In the genomic region with DNA sequence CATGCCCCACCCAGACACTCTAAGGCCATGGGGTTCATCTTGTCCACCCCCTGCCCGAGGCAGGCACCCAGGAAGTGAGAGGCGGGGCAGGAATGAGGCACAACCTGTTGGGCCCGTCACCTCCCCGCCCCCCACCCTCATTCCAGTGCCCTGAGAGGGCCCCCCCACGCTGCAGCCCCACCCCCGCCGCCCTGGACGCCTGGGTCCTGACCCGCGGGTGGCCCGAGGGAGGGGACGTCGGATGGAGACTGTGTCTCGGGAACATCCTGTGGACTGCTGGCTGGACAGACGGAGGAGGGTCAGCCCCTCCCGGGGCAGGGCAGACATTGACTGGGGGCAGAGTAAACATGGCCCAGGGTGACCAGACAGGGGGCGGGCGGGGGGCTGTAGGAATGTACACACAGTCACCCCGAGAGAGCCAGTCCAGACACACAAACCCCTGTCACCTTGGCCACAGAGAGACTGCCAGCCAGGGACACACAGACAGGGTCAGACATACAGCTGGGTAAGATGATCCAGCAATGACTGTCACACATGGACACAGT, we compare ENCODE assay signal across 1 cellular context.
TF ChIP-seq lines count a peak whose summit lies in the region.

No MANE protein-coding gene starts in this region.

TF ChIP-seq in A549, 52 proteins besides CTCF, POLR2A, EP300 and RAD21 (continued from another document):
- TF ChIP-seq, protein P1, sequence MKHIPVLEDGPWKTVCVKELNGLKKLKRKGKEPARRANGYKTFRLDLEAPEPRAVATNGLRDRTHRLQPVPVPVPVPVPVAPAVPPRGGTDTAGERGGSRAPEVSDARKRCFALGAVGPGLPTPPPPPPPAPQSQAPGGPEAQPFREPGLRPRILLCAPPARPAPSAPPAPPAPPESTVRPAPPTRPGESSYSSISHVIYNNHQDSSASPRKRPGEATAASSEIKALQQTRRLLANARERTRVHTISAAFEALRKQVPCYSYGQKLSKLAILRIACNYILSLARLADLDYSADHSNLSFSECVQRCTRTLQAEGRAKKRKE (CRISPR knock-in tag; IDR thresholded peaks at IDR 0.05; ENCODE audit: low read depth) = no peak
- TF ChIP-seq, protein P2, sequence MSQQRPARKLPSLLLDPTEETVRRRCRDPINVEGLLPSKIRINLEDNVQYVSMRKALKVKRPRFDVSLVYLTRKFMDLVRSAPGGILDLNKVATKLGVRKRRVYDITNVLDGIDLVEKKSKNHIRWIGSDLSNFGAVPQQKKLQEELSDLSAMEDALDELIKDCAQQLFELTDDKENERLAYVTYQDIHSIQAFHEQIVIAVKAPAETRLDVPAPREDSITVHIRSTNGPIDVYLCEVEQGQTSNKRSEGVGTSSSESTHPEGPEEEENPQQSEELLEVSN (IDR thresholded peaks at IDR 0.05; ENCODE audit: borderline replicate concordance, low read depth) = no peak
- TF ChIP-seq FOSL2 (IDR thresholded peaks at IDR 0.05) (0 out of 2 replicates have a peak, but pooled peaks have one; percentile 12), FOSL2 (CRISPR knock-in tag; IDR thresholded peaks at IDR 0.05) (peak; percentile 64), RARB (CRISPR knock-in tag; IDR thresholded peaks at IDR 0.05) (peak; percentile 74; the same call in 1 of the 2 replicates), CBX2 (IDR thresholded peaks at IDR 0.05; ENCODE audit: borderline replicate concordance, low read depth) (no peak), NR3C1 (IDR thresholded peaks at IDR 0.05) (no peak), HEYL (CRISPR knock-in tag; IDR thresholded peaks at IDR 0.05) (no peak), CHD4 (IDR thresholded peaks at IDR 0.05; ENCODE audit: borderline replicate concordance) (no peak), NFE2L2 (conservative IDR thresholded peaks at IDR 0.05; ENCODE audit: low read length) (no peak), SMC3 (IDR thresholded peaks at IDR 0.05) (peak; percentile 14; the same call in 1 of the 3 replicates), CBX8 (IDR thresholded peaks at IDR 0.05) (no peak), BHLHE40 (IDR thresholded peaks at IDR 0.05; ENCODE audit: low read depth, low read length) (no peak), EHMT2 (IDR thresholded peaks at IDR 0.05; ENCODE audit: low read depth) (no peak), HOXB5 (CRISPR knock-in tag; IDR thresholded peaks at IDR 0.05) (no peak), MAZ (IDR thresholded peaks at IDR 0.05; ENCODE audit: borderline replicate concordance, low read depth, low read length) (no peak), GATA3 (IDR thresholded peaks at IDR 0.05; ENCODE audit: borderline replicate concordance) (peak; percentile 82), CEBPB (IDR thresholded peaks at IDR 0.05) (no peak), SREBF2 (IDR thresholded peaks at IDR 0.05) (no peak), TP53 (CRISPR knock-in tag; IDR thresholded peaks at IDR 0.05) (no peak), KDM5A (IDR thresholded peaks at IDR 0.05) (no peak), FOXS1 (CRISPR knock-in tag; IDR thresholded peaks at IDR 0.05) (no peak), NPAS2 (CRISPR knock-in tag; IDR thresholded peaks at IDR 0.05; ENCODE audit: borderline replicate concordance) (no peak), ESRRA (IDR thresholded peaks at IDR 0.05; ENCODE audit: borderline replicate concordance, low read length) (no peak), KDM1A (IDR thresholded peaks at IDR 0.05; ENCODE audit: low read depth) (no peak), HDAC2 (IDR thresholded peaks at IDR 0.05) (no peak), ZSCAN20 (CRISPR knock-in tag; IDR thresholded peaks at IDR 0.05) (no peak), RFX5 (IDR thresholded peaks at IDR 0.05) (no peak), ZC3H11A (IDR thresholded peaks at IDR 0.05) (no peak), JUNB (IDR thresholded peaks at IDR 0.05) (no peak), JUN (IDR thresholded peaks at IDR 0.05) (peak in 1 of 2 experiments; percentile 88; a peak in 4 of 5 replicates), ZNF302 (CRISPR knock-in tag; IDR thresholded peaks at IDR 0.05) (no peak)
- TF ChIP-seq, protein P3, sequence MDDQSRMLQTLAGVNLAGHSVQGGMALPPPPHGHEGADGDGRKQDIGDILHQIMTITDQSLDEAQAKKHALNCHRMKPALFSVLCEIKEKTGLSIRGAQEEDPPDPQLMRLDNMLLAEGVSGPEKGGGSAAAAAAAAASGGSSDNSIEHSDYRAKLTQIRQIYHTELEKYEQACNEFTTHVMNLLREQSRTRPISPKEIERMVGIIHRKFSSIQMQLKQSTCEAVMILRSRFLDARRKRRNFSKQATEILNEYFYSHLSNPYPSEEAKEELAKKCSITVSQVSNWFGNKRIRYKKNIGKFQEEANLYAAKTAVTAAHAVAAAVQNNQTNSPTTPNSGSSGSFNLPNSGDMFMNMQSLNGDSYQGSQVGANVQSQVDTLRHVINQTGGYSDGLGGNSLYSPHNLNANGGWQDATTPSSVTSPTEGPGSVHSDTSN (IDR thresholded peaks at IDR 0.05) = no peak
- TF ChIP-seq, protein P4, sequence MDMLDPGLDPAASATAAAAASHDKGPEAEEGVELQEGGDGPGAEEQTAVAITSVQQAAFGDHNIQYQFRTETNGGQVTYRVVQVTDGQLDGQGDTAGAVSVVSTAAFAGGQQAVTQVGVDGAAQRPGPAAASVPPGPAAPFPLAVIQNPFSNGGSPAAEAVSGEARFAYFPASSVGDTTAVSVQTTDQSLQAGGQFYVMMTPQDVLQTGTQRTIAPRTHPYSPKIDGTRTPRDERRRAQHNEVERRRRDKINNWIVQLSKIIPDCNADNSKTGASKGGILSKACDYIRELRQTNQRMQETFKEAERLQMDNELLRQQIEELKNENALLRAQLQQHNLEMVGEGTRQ (IDR thresholded peaks at IDR 0.05) = no peak
- TF ChIP-seq, protein P5, sequence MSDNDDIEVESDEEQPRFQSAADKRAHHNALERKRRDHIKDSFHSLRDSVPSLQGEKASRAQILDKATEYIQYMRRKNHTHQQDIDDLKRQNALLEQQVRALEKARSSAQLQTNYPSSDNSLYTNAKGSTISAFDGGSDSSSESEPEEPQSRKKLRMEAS (IDR thresholded peaks at IDR 0.05) = peak; percentile 64
- TF ChIP-seq, protein P6, sequence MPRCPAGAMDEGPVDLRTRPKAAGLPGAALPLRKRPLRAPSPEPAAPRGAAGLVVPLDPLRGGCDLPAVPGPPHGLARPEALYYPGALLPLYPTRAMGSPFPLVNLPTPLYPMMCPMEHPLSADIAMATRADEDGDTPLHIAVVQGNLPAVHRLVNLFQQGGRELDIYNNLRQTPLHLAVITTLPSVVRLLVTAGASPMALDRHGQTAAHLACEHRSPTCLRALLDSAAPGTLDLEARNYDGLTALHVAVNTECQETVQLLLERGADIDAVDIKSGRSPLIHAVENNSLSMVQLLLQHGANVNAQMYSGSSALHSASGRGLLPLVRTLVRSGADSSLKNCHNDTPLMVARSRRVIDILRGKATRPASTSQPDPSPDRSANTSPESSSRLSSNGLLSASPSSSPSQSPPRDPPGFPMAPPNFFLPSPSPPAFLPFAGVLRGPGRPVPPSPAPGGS (IDR thresholded peaks at IDR 0.05) = peak; percentile 65; the same call in 2 of the 3 replicates
- TF ChIP-seq, protein P7, sequence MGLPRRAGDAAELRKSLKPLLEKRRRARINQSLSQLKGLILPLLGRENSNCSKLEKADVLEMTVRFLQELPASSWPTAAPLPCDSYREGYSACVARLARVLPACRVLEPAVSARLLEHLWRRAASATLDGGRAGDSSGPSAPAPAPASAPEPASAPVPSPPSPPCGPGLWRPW (IDR thresholded peaks at IDR 0.05) = no peak
